Comparison of ENCODE assay signal across 19 cellular contexts in genomic region chr16:1221628-1222552, GRCh38. TPM values are rescaled to one million over a fixed set of nuclear protein-coding genes. Genes with fewer than 3 reads are reported as not detected.
"Had no signal": no experiment of that assay in that cellular context is flagged by ENCODE, and none has a peak within 500 bp of the region (broad histone marks: within the 10 kb centered on the region; RNA-seq: fewer than 3 reads in every experiment).

No MANE protein-coding gene starts in this region.

- H3K36me3 ChIP-seq: heart right ventricle, ovary, thyroid gland, vagina had no signal

- H3K4me3 ChIP-seq: dorsolateral prefrontal cortex, heart right ventricle, ovary, stomach, thyroid gland, vagina had no signal

- H3K9me3 ChIP-seq: heart right ventricle, ovary, stomach, thyroid gland, vagina had no signal

- H3K27me3 Mint-ChIP-seq: activated CD4-positive, alpha-beta memory T cell treated with anti-CD3 and anti-CD28 coated beads for 36 hours; activated naive CD8-positive, alpha-beta T cell; T-helper 17 cell had no signal

- ATAC-seq: esophagus mucosa, heart right ventricle, T-helper 17 cell had no signal

- H3K9me3 Mint-ChIP-seq: activated CD4-positive, alpha-beta memory T cell treated with anti-CD3 and anti-CD28 coated beads for 36 hours; neural crest cell had no signal

- H3K4me1 ChIP-seq: heart right ventricle, thyroid gland, vagina had no signal

- H3K4me3 Mint-ChIP-seq: activated CD4-positive, alpha-beta memory T cell treated with anti-CD3 and anti-CD28 coated beads for 36 hours; activated naive CD8-positive, alpha-beta T cell; neural crest cell; T-helper 17 cell had no signal

- H3K27ac Mint-ChIP-seq: activated CD4-positive, alpha-beta memory T cell treated with anti-CD3 and anti-CD28 coated beads for 36 hours; activated naive CD8-positive, alpha-beta T cell; T-helper 17 cell had no signal

- H3K27ac ChIP-seq: dorsolateral prefrontal cortex, heart right ventricle, ovary, stomach, thyroid gland, vagina had no signal

- H3K27me3 ChIP-seq: heart right ventricle, ovary, stomach, thyroid gland, vagina had no signal

- H3K36me3 Mint-ChIP-seq: activated CD4-positive, alpha-beta memory T cell treated with anti-CD3 and anti-CD28 coated beads for 36 hours; activated naive CD8-positive, alpha-beta T cell had no signal

- DNase-seq: activated CD4-positive, alpha-beta memory T cell treated with anti-CD3 and anti-CD28 coated beads for 36 hours; activated gamma-delta T cell; activated T-cell treated with anti-CD3 and anti-CD28 coated beads, Interleukin-2, amount 50 U/mL, for 48 hours; heart right ventricle; islet precursor cell; left ventricle myocardium superior; mesendoderm; ovary; small intestine; stomach; T-helper 17 cell; thyroid gland had no signal

- H3K4me1 Mint-ChIP-seq: neural crest cell, T-helper 17 cell had no signal

RNA-seq across cellular contexts. Expression of gene TPSG1, which starts 3.2 kb away (rescaled TPM):
- total RNA-seq: activated CD4-positive, alpha-beta memory T cell treated with anti-CD3 and anti-CD28 coated beads for 36 hours; chondrocyte; dorsolateral prefrontal cortex; fibroblast of villous mesenchyme; left ventricle myocardium superior; neural crest cell; T-helper 17 cell; thyroid gland; vagina had no signal

RNA-seq across cellular contexts. Expression of gene TPSB2, which starts 8.1 kb away (rescaled TPM):
- total RNA-seq: activated CD4-positive, alpha-beta memory T cell treated with anti-CD3 and anti-CD28 coated beads for 36 hours; chondrocyte; fibroblast of villous mesenchyme; neural crest cell; T-helper 17 cell had no signal

RNA-seq across cellular contexts. Expression of gene TPSAB1, which starts 18.6 kb away (rescaled TPM):
- total RNA-seq: activated CD4-positive, alpha-beta memory T cell treated with anti-CD3 and anti-CD28 coated beads for 36 hours; chondrocyte; fibroblast of villous mesenchyme; neural crest cell; T-helper 17 cell had no signal

RNA-seq across cellular contexts. Expression of gene TPSD1, which starts 34.0 kb away (rescaled TPM):
- total RNA-seq: activated CD4-positive, alpha-beta memory T cell treated with anti-CD3 and anti-CD28 coated beads for 36 hours; chondrocyte; esophagus mucosa; fibroblast of villous mesenchyme; neural crest cell; T-helper 17 cell had no signal
